20 cellular contexts compared by ENCODE assay signal in genomic region chr15:38577405-38577987, GRCh38. TPM values are rescaled to one million over a fixed set of nuclear protein-coding genes. Genes with fewer than 3 reads are reported as not detected.
A peak's percentile ranks its signal among the peaks of the same experiment; 100 is the strongest.
DNase-seq lines count a peak whose midpoint lies in the region; ATAC-seq and TF ChIP-seq lines count a peak whose summit lies in the region.
"Had no signal": no experiment of that assay in that cellular context is flagged by ENCODE, and none has a peak within 500 bp of the region (broad histone marks: within the 10 kb centered on the region; RNA-seq: fewer than 3 reads in every experiment).

No MANE protein-coding gene starts in this region.

- TF ChIP-seq CTCF in natural killer cell (IDR thresholded peaks at IDR 0.05) = no peak

- H3K4me1 Mint-ChIP-seq in activated T-cell treated with anti-CD3 and anti-CD28 coated beads, Interleukin-2, amount 50 U/mL, for 24 hours (ENCODE audit: low read depth) = peaks cover 35% of the 10 kb centered on the region
- peaks cover 39 to 58% (median 41%) of the 10 kb centered on the region in 3 donors for H3K4me1 Mint-ChIP-seq in CD8-positive, alpha-beta memory T cell
- H3K4me1 Mint-ChIP-seq in activated naive CD8-positive, alpha-beta T cell (ENCODE audit: low read depth) = peaks cover 23% of the 10 kb centered on the region
- peaks cover 45 to 52% of the 10 kb centered on the region in 2 donors for H3K4me1 Mint-ChIP-seq in natural killer cell

- no peak overlapping the region for H3K4me3 Mint-ChIP-seq in activated T-cell treated with anti-CD3 and anti-CD28 coated beads, Interleukin-2, amount 50 U/mL, for 24 hours
- H3K4me3 Mint-ChIP-seq in CD8-positive, alpha-beta memory T cell = peak overlapping the region; percentile 3 to 73 (median 66)
- H3K4me3 Mint-ChIP-seq in activated naive CD8-positive, alpha-beta T cell = no peak overlapping the region
- H3K4me3 Mint-ChIP-seq in natural killer cell = peak overlapping the region; percentile 78

- intact Hi-C loops in natural killer cell (cut with micrococcal nuclease) = loop anchor here (10.0 kb wide), 1 partner anchor 1047 kb away; no protein-coding TSS in a partner anchor

- H3K4me3 ChIP-seq in CD8-positive, alpha-beta memory T cell (ENCODE audit: low read length) = no peak overlapping the region
- H3K4me3 ChIP-seq: A549; BLaER1 treated with 17β-estradiol and CSF1 and Interleukin-3, amounts not matched to agents 10 nM and 100 nM had no signal

- no peaks in the 10 kb centered on the region for H3K27me3 ChIP-seq in CD8-positive, alpha-beta memory T cell (ENCODE audit: insufficient read depth, low read length, poor library complexity, severe bottlenecking)
- H3K27me3 ChIP-seq: BLaER1 treated with 17β-estradiol and CSF1 and Interleukin-3, amounts not matched to agents 10 nM and 100 nM had no signal

- POLR2A ChIA-PET in CD8-positive, alpha-beta memory T cell (lab: Charles Lee) = interaction anchor here (1.0 kb wide), 1 partner anchor 75 kb away, joined by 3 read pairs; no protein-coding TSS in a partner anchor

- no peaks in the 10 kb centered on the region for H3K36me3 ChIP-seq in CD8-positive, alpha-beta memory T cell (ENCODE audit: insufficient read depth, low read length)
- H3K36me3 ChIP-seq: BLaER1 treated with 17β-estradiol and CSF1 and Interleukin-3, amounts not matched to agents 10 nM and 100 nM had no signal

- ATAC-seq in natural killer cell (no peak), HG03520 (IDR thresholded peaks at IDR 0.05; ENCODE audit: unreplicated experiment) (no peak)
- ATAC-seq: A549 had no signal

- no peak for DNase-seq in activated T-cell treated with anti-CD3 and anti-CD28 coated beads, Interleukin-2, amount 50 U/mL, for 24 hours
- no peak for DNase-seq in activated T-cell treated with anti-CD3 and anti-CD28 coated beads for 4 hours
- DNase-seq in CD8-positive, alpha-beta memory T cell = no peak
- DNase-seq in natural killer cell = no peak
- DNase-seq in COLO829 (ENCODE audit: low spot score) = no peak
- DNase-seq in NCI-H1930 (lab: John Stamatoyannopoulos, UW) = no peak
- DNase-seq: Calu3; DMS53; H7; IMR-90; Kasumi-1; NCI-H1105; NCI-H1694 treated with DMSO at 0.1 percent for 48 hours; NCI-H526 treated with DMSO at 0.1 percent for 48 hours; NK-92 treated with Interleukin-12 subunit alpha and Interleukin-12 subunit beta, amount 100 ng/mL, for 24 hours had no signal

- CTCF ChIA-PET in CD8-positive, alpha-beta memory T cell (lab: Charles Lee) = interaction anchor here (0.8 to 3.0 kb wide), 4 partner anchors 13 to 107 kb away, joined by 3 to 17 read pairs (median 5); partner anchors contain the start of gene RASGRP1

- no peaks in the 10 kb centered on the region for H3K9me3 ChIP-seq in CD8-positive, alpha-beta memory T cell (ENCODE audit: low read length)
- H3K9me3 ChIP-seq: A549 had no signal

- peaks cover 6% of the 10 kb centered on the region for H3K9me3 Mint-ChIP-seq in activated T-cell treated with anti-CD3 and anti-CD28 coated beads, Interleukin-2, amount 50 U/mL, for 24 hours
- H3K9me3 Mint-ChIP-seq in CD8-positive, alpha-beta memory T cell = peaks cover 0 to 2% (median 0%) of the 10 kb centered on the region in 5 donors
- peaks cover 5% of the 10 kb centered on the region for H3K9me3 Mint-ChIP-seq in activated naive CD8-positive, alpha-beta T cell (ENCODE audit: low read depth)
- H3K9me3 Mint-ChIP-seq in natural killer cell = no peaks in the 10 kb centered on the region

- no peaks in the 10 kb centered on the region for H3K36me3 Mint-ChIP-seq in activated T-cell treated with anti-CD3 and anti-CD28 coated beads, Interleukin-2, amount 50 U/mL, for 24 hours (ENCODE audit: low read depth)
- peaks cover 0 to 14% (median 0%) of the 10 kb centered on the region in 3 donors for H3K36me3 Mint-ChIP-seq in CD8-positive, alpha-beta memory T cell
- peaks cover 2% of the 10 kb centered on the region for H3K36me3 Mint-ChIP-seq in activated naive CD8-positive, alpha-beta T cell
- no peaks in the 10 kb centered on the region for H3K36me3 Mint-ChIP-seq in natural killer cell

- no peaks in the 10 kb centered on the region for H3K27me3 Mint-ChIP-seq in activated T-cell treated with anti-CD3 and anti-CD28 coated beads, Interleukin-2, amount 50 U/mL, for 24 hours
- H3K27me3 Mint-ChIP-seq in CD8-positive, alpha-beta memory T cell = peaks cover 0 to 1% of the 10 kb centered on the region in 2 donors
- H3K27me3 Mint-ChIP-seq in activated naive CD8-positive, alpha-beta T cell = no peaks in the 10 kb centered on the region
- peaks cover 0 to 3% of the 10 kb centered on the region in 2 donors for H3K27me3 Mint-ChIP-seq in natural killer cell (ENCODE audit: low read depth in 2 of 2)

- H3K4me1 ChIP-seq in CD8-positive, alpha-beta memory T cell (ENCODE audit: insufficient read depth, low read length) = peaks cover 34% of the 10 kb centered on the region
- H3K4me1 ChIP-seq: A549; BLaER1 treated with 17β-estradiol and CSF1 and Interleukin-3, amounts not matched to agents 10 nM and 100 nM had no signal

- H3K27ac ChIP-seq in CD8-positive, alpha-beta memory T cell (ENCODE audit: low read depth, low read length) = peak overlapping the region; percentile 27
- H3K27ac ChIP-seq: A549; BLaER1 treated with 17β-estradiol and CSF1 and Interleukin-3, amounts not matched to agents 10 nM and 100 nM; RWPE1 had no signal

- H3K27ac Mint-ChIP-seq in activated T-cell treated with anti-CD3 and anti-CD28 coated beads, Interleukin-2, amount 50 U/mL, for 24 hours = peak overlapping the region; percentile 66
- peak overlapping the region; percentile 81 to 94 (median 90) for H3K27ac Mint-ChIP-seq in CD8-positive, alpha-beta memory T cell
- peak overlapping the region; percentile 51 for H3K27ac Mint-ChIP-seq in activated naive CD8-positive, alpha-beta T cell
- H3K27ac Mint-ChIP-seq in natural killer cell = peak overlapping the region; percentile 83 to 88

RNA-seq across cellular contexts. Expression of gene RASGRP1, which starts 12.9 kb away (rescaled TPM):
- 10 to 100 TPM; 64.7 to 67.9 TPM for total RNA-seq in CD8-positive, alpha-beta memory T cell
- 90.9 TPM for polyA plus RNA-seq in CD8-positive, alpha-beta memory T cell
- 100 to 1,000 TPM in 1 of 3 donors, 10 to 100 TPM in 2; 65.9 to 122 (median 96.5) TPM for total RNA-seq in natural killer cell

Comparison
In these comparisons a context has a peak if more than half of its experiments do, and no peak if none do; other contexts are left out.
1. H3K4me3 Mint-ChIP-seq: peak in CD8-positive, alpha-beta memory T cell (7 of 7) and natural killer cell (single experiment); none in activated T-cell treated with anti-CD3 and anti-CD28 coated beads, Interleukin-2, amount 50 U/mL, for 24 hours (single experiment) and activated naive CD8-positive, alpha-beta T cell (single experiment).
2. Peak in every context shown above with its lines, with median percentiles within 50 percentile points of each other: H3K27ac Mint-ChIP-seq.